Comparison of ENCODE assay signal across 8 cellular contexts in the genomic region with DNA sequence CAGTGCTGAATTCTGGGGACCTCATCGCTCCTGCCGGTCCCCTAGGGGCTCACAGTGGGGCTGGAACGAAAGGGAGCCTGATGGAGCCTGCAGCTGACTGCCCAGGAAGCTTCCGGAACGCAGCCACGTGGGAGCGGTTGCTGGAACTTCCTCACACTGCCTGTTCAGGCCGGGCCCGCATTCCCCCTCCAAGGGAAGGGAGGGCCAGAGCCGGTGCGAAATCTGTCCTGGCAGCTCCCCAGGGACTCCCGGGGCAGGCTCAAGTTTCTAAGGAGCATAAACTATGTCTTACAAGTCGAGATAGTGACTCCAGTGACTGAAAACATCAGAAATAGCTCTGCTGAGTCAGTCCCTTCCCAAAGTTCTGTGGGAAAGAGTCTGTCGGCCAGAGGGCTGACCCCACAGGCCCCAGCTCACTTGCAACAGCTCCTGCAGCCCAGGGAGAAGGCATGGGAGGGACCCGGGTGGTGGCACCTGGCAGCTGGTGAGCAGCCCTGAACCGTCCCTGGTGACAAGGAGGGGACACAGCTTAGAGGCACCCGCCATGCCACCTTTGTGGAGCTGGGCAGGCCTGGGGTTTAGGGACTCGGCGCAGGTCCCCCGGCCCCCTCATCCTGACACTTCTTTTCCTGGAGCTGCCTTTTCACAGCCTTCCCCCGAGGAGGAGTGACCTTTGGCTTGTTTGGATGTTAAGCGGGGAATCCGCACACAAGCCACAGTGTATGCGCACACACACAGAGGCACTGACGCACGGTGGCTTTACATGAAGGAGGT. TPM values are rescaled to one million over a fixed set of nuclear protein-coding genes. Genes with fewer than 3 reads are reported as not detected.
DNase-seq lines count a peak whose midpoint lies in the region; ATAC-seq, FAIRE-seq and TF ChIP-seq lines count a peak whose summit lies in the region.

No MANE protein-coding gene starts in this region.

- peak overlapping the region in 1 of 3 donors; percentile 12 for H3K4me3 ChIP-seq in skeletal muscle tissue (ENCODE audit: low read length in 3 of 3)

- peaks cover 19 to 29% (median 25%) of the 10 kb centered on the region in 3 donors for H3K4me1 ChIP-seq in skeletal muscle tissue (ENCODE audit: control insufficient read depth in 3 of 3, insufficient read depth in 3 of 3, low read length in 3 of 3)

- peak overlapping the region; percentile 90 for H3K27ac ChIP-seq in skeletal muscle tissue (ENCODE audit: low read depth, low read length)

- H3K4me3 Mint-ChIP-seq in activated CD4-positive, alpha-beta memory T cell treated with anti-CD3 and anti-CD28 coated beads for 36 hours, result no peak overlapping the region

- POLR2A ChIA-PET in activated CD4-positive, alpha-beta memory T cell treated with anti-CD3 and anti-CD28 coated beads for 36 hours (lab: Charles Lee), result no interaction called here

- H3K4me1 Mint-ChIP-seq in activated CD4-positive, alpha-beta memory T cell treated with anti-CD3 and anti-CD28 coated beads for 36 hours (ENCODE audit: low read depth), result peaks cover 2% of the 10 kb centered on the region

- CTCF ChIA-PET in activated CD4-positive, alpha-beta memory T cell treated with anti-CD3 and anti-CD28 coated beads for 36 hours (lab: Charles Lee), result no interaction called here

- no peak for FAIRE-seq in H54 (lab: Jason Lieb, UNC)
- FAIRE-seq in RCC 7860 (lab: Jason Lieb, UNC), result no peak

- no peaks in the 10 kb centered on the region for H3K36me3 ChIP-seq in skeletal muscle tissue (ENCODE audit: control insufficient read depth in 3 of 3, insufficient read depth in 3 of 3, low read length in 3 of 3)

- H3K27me3 Mint-ChIP-seq in activated CD4-positive, alpha-beta memory T cell treated with anti-CD3 and anti-CD28 coated beads for 36 hours, result peaks cover 3% of the 10 kb centered on the region

- intact Hi-C loops in activated CD4-positive, alpha-beta memory T cell treated with anti-CD3 and anti-CD28 coated beads for 36 hours (cut with micrococcal nuclease), result no loop called here

- peaks cover 0 to 6% (median 3%) of the 10 kb centered on the region in 3 donors for H3K9me3 ChIP-seq in skeletal muscle tissue (ENCODE audit: control insufficient read depth in 3 of 3, low read length in 3 of 3)

- DNase-seq in H54 (ENCODE audit: insufficient read length, low spot score) (peak; percentile 94), astrocyte of the hippocampus (ENCODE audit: low read depth, low spot score) (peak; percentile 91), iPS-NIHi11 (ENCODE audit: low spot score) (peak; percentile 60), NCI-H1436 treated with DMSO at 0.1 percent for 48 hours (lab: John Stamatoyannopoulos, UW) (no peak), RCC 7860 (ENCODE audit: low spot score) (no peak)
- no peak for DNase-seq in activated CD4-positive, alpha-beta memory T cell treated with anti-CD3 and anti-CD28 coated beads for 36 hours

- H3K9ac ChIP-seq in skeletal muscle tissue (ENCODE audit: low read depth in 1 of 3, low read length in 3 of 3), result peak overlapping the region; percentile 47 to 64 (median 54)

- no peak; the same call in 1 of the 2 replicates for TF ChIP-seq POLR2A in H54 (IDR thresholded peaks at IDR 0.05; ENCODE audit: low read depth, low read length)

- no peak for ATAC-seq in HG02610 (IDR thresholded peaks at IDR 0.05; ENCODE audit: unreplicated experiment)

- H3K36me3 Mint-ChIP-seq in activated CD4-positive, alpha-beta memory T cell treated with anti-CD3 and anti-CD28 coated beads for 36 hours, result no peaks in the 10 kb centered on the region

- H3K27me3 ChIP-seq in skeletal muscle tissue (ENCODE audit: control insufficient read depth in 3 of 3, insufficient read depth in 3 of 3, low read length in 3 of 3), result peaks cover 0 to 8% (median 0%) of the 10 kb centered on the region in 3 donors

- H3K27ac Mint-ChIP-seq in activated CD4-positive, alpha-beta memory T cell treated with anti-CD3 and anti-CD28 coated beads for 36 hours, result no peak overlapping the region

- H3K9me3 Mint-ChIP-seq in activated CD4-positive, alpha-beta memory T cell treated with anti-CD3 and anti-CD28 coated beads for 36 hours, result peaks cover 16% of the 10 kb centered on the region

RNA-seq across cellular contexts. Expression of a gene that starts 47.6 kb away (rescaled TPM):
- 44.4 TPM for total RNA-seq in skeletal muscle tissue
- total RNA-seq in activated CD4-positive, alpha-beta memory T cell treated with anti-CD3 and anti-CD28 coated beads for 36 hours, result 1 to 10 TPM; 6.3 to 6.9 TPM

Comparison
In these comparisons a context has a peak if more than half of its experiments do, and no peak if none do; other contexts are left out.
1. DNase-seq: peak in H54 (single experiment), astrocyte of the hippocampus (single experiment) and iPS-NIHi11 (single experiment); none in NCI-H1436 treated with DMSO at 0.1 percent for 48 hours (single experiment), RCC 7860 (single experiment) and activated CD4-positive, alpha-beta memory T cell treated with anti-CD3 and anti-CD28 coated beads for 36 hours (single experiment).